Comparison of ENCODE assay signal across 28 cellular contexts in genomic region chr2:209298601-209299000, GRCh38.
"Had no signal": no experiment of that assay in that cellular context is flagged by ENCODE, and none has a peak within 500 bp of the region (broad histone marks: within the 10 kb centered on the region; RNA-seq: fewer than 3 reads in every experiment).

No MANE protein-coding gene starts in this region.

- ATAC-seq: effector memory CD8-positive, alpha-beta T cell; left lobe of liver; mucosa of descending colon; sciatic nerve; stimulated activated effector memory CD8-positive, alpha-beta T cell treated with anti-CD3 and anti-CD28 coated beads, Interleukin-12 subunit alpha, Interleukin-12 subunit beta, amount 100 ng/mL, for 72 hours had no signal

- DNase-seq: cortex of kidney; effector memory CD8-positive, alpha-beta T cell; erythroblast; esophagus squamous epithelium; foreskin melanocyte; kidney; mucosa of descending colon; naive B cell; stimulated activated CD4-positive, alpha-beta T cell treated with anti-CD3 and anti-CD28 coated beads, Interleukin-12 subunit alpha, Interleukin-12 subunit beta, amount 100 ng/mL, for 4 hours; stimulated activated CD4-positive, alpha-beta T cell treated with anti-CD3 and anti-CD28 coated beads, Interleukin-1b, Interleukin-23, amount 100 ng/mL, for 48 hours; stimulated activated CD4-positive, alpha-beta T cell treated with anti-CD3 and anti-CD28 coated beads, Interleukin-4, amount 100 ng/mL, for 24 hours; stimulated activated naive CD4-positive, alpha-beta T cell treated with Interleukin-2 at 50 U/mL for 16 hours; stomach; thyroid gland; trophoblast cell had no signal

- H3K4me3 ChIP-seq: esophagus squamous epithelium, lung, mucosa of descending colon, neural progenitor cell, right atrium auricular region, smooth muscle cell, stomach, thyroid gland, vagina had no signal

- H2AFZ ChIP-seq: neural progenitor cell, parathyroid adenoma had no signal

- H3K27ac Mint-ChIP-seq: effector memory CD8-positive, alpha-beta T cell; memory B cell; mesothelial cell of epicardium; naive B cell; nephron; neural progenitor cell; progenitor cell of endocrine pancreas; stimulated activated effector memory CD8-positive, alpha-beta T cell treated with anti-CD3 and anti-CD28 coated beads, Interleukin-12 subunit alpha, Interleukin-12 subunit beta, amount 100 ng/mL, for 72 hours had no signal

- H3K9me3 Mint-ChIP-seq: memory B cell, mesothelial cell of epicardium had no signal

- H3K27me3 Mint-ChIP-seq: effector memory CD8-positive, alpha-beta T cell; memory B cell had no signal

- H3K9me3 ChIP-seq: esophagus squamous epithelium, mucosa of descending colon, right atrium auricular region, stomach, thyroid gland, vagina had no signal

- H3K27me3 ChIP-seq: esophagus squamous epithelium, right atrium auricular region, stomach, thyroid gland, vagina had no signal

- H3K36me3 ChIP-seq: esophagus squamous epithelium, neural progenitor cell, right atrium auricular region, stomach, thyroid gland, vagina had no signal

- H3K4me1 ChIP-seq: esophagus squamous epithelium, neural progenitor cell, parathyroid adenoma, right atrium auricular region, stomach, thyroid gland, vagina had no signal

- H3K4me3 Mint-ChIP-seq: effector memory CD8-positive, alpha-beta T cell; memory B cell; mesothelial cell of epicardium; naive B cell; nephron; neural progenitor cell; stimulated activated effector memory CD8-positive, alpha-beta T cell treated with anti-CD3 and anti-CD28 coated beads, Interleukin-12 subunit alpha, Interleukin-12 subunit beta, amount 100 ng/mL, for 72 hours had no signal

- H3K79me2 ChIP-seq: parathyroid adenoma had no signal

- H3K4me2 ChIP-seq: neural progenitor cell, smooth muscle cell had no signal

- H3K27ac ChIP-seq: esophagus squamous epithelium, neural progenitor cell, parathyroid adenoma, right atrium auricular region, stomach, thyroid gland, vagina had no signal

- H3K36me3 Mint-ChIP-seq: memory B cell; mesothelial cell of epicardium; naive B cell; neural progenitor cell; stimulated activated effector memory CD8-positive, alpha-beta T cell treated with anti-CD3 and anti-CD28 coated beads, Interleukin-12 subunit alpha, Interleukin-12 subunit beta, amount 100 ng/mL, for 72 hours had no signal

- H3K9ac ChIP-seq: neural progenitor cell, parathyroid adenoma had no signal

- H3K4me1 Mint-ChIP-seq: memory B cell; naive B cell; nephron; neural progenitor cell; stimulated activated effector memory CD8-positive, alpha-beta T cell treated with anti-CD3 and anti-CD28 coated beads, Interleukin-12 subunit alpha, Interleukin-12 subunit beta, amount 100 ng/mL, for 72 hours had no signal
